In the genomic region with DNA sequence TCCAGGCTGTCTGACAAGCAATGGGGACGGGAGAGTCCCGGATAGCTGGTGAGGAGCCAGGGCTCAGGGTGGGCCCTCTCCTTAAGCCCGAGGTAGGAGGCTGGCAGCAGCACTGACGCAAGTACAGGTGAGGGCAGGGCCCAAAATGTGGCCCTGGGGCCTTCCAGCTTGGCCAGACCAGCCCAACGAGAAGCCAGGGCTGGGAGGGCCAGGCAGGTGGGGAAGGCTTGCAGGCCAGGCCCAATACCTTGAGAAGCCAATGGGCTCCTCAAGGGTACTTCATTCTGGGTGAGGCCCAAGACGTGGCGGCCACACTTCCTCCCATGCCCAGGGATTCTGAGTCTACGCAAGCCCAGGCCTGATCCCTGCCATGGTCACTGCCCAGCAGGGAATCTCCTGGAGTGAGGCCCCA, we compare ENCODE assay signal across 28 cellular contexts. TPM values are rescaled to one million over a fixed set of nuclear protein-coding genes. Genes with fewer than 3 reads are reported as not detected.
DNase-seq lines count a peak whose midpoint lies in the region; ATAC-seq, FAIRE-seq and TF ChIP-seq lines count a peak whose summit lies in the region.
"Had no signal": no experiment of that assay in that cellular context is flagged by ENCODE, and none has a peak within 500 bp of the region (broad histone marks: within the 10 kb centered on the region; RNA-seq: fewer than 3 reads in every experiment).

No MANE protein-coding gene starts in this region.

- intact Hi-C loops in cardiac septum (cut with DNase I) (no loop called here), heart left ventricle (cut with DNase I) (no loop called here)

- ATAC-seq in heart left ventricle (no peak), GM18520 (IDR thresholded peaks at IDR 0.05; ENCODE audit: unreplicated experiment) (no peak), GM21515 (IDR thresholded peaks at IDR 0.05; ENCODE audit: unreplicated experiment) (no peak)
- ATAC-seq: K562 had no signal

- TF ChIP-seq CTCF in heart left ventricle (IDR thresholded peaks at IDR 0.05), result no peak

- no peak overlapping the region for H3K4me3 ChIP-seq in heart left ventricle
- H3K4me3 ChIP-seq: K562, left ventricle myocardium inferior, ovary had no signal

- WGBS in heart left ventricle, 4 donors, result 96 to 98% (median 97%) methylated on average over 7 to 8 of the region's 8 CpGs

- no peaks in the 10 kb centered on the region for H3K27me3 ChIP-seq in heart left ventricle
- H3K27me3 ChIP-seq: ovary had no signal

- DNase-seq in cardiac septum (ENCODE audit: low spot score) (peak; percentile 66), heart left ventricle (no peak), epithelial cell of prostate (ENCODE audit: low read depth, low spot score) (no peak), mesenteric fat pad (ENCODE audit: low spot score) (peak; percentile 73), GM12891 (ENCODE audit: insufficient read length, low spot score) (no peak), midbrain (lab: John Stamatoyannopoulos, UW) (no peak)
- DNase-seq: 8988T; activated CD4-positive, alpha-beta memory T cell treated with anti-CD3 and anti-CD28 coated beads for 36 hours; activated CD4-positive, CD25-positive, alpha-beta regulatory T cell treated with anti-CD3 and anti-CD28 coated beads, Interleukin-2, amount 50 U/mL, for 72 hours; activated CD8-positive, alpha-beta memory T cell treated with anti-CD3 and anti-CD28 coated beads, Interleukin-2, amount 50 U/mL, for 4 hours; anterior cingulate cortex; CD4-positive, alpha-beta T cell; cortex of kidney; hypothalamus; immature natural killer cell; left ventricle myocardium inferior; NCI-H2081 treated with DMSO at 0.1 percent for 48 hours; NCI-H345; ovary; retina; small intestine had no signal

- TF ChIP-seq POLR2A in heart left ventricle (IDR thresholded peaks at IDR 0.05) (no peak), GM12891 (IDR thresholded peaks at IDR 0.05; ENCODE audit: low read depth, low read length) (no peak)

- H3K4me1 ChIP-seq in heart left ventricle, result peaks cover 2 to 48% (median 23%) of the 10 kb centered on the region in 12 donors

- H3K36me3 ChIP-seq in heart left ventricle, result no peaks in the 10 kb centered on the region
- H3K36me3 ChIP-seq: left ventricle myocardium inferior, ovary had no signal

- no peaks in the 10 kb centered on the region for H3K9me3 ChIP-seq in heart left ventricle
- H3K9me3 ChIP-seq: left ventricle myocardium inferior, ovary had no signal

- FAIRE-seq in GM12891 (lab: Jason Lieb, UNC), result no peak
- FAIRE-seq: frontal cortex, GM12892, K562, small intestine, TTC549 had no signal

- no peak overlapping the region for H3K27ac ChIP-seq in heart left ventricle
- peak overlapping the region; percentile 100 for H3K27ac ChIP-seq in epithelial cell of prostate
- H3K27ac ChIP-seq: left ventricle myocardium inferior, ovary had no signal

TF ChIP-seq in GM12891, 5 proteins besides CTCF, POLR2A, EP300 and RAD21:
- TF ChIP-seq TAF1 (IDR thresholded peaks at IDR 0.05; ENCODE audit: low read depth, low read length) (no peak), SPI1 (IDR thresholded peaks at IDR 0.05; ENCODE audit: low read depth, low read length) (no peak), POLR2AphosphoS5 (IDR thresholded peaks at IDR 0.05; ENCODE audit: low read depth, low read length) (no peak), PAX5 (IDR thresholded peaks at IDR 0.05; ENCODE audit: insufficient read depth, low read length, severe bottlenecking) (no peak), POU2F2 (IDR thresholded peaks at IDR 0.05; ENCODE audit: low read depth, low read length) (no peak)

RNA-seq across cellular contexts. Expression of gene AMOTL2, which starts 37.2 kb away (rescaled TPM):
- total RNA-seq in cardiac septum (64.6 TPM), heart left ventricle (100 to 1,000 TPM in 1 of 9 donors, 10 to 100 TPM in 8; 26.0 to 109 (median 50.0) TPM), mesenteric fat pad (272 TPM)
- 10 to 100 TPM; 19.0 to 36.4 TPM for polyA plus RNA-seq in heart left ventricle
- polyA plus RNA-seq in GM12891 (2012; ENCODE audit: low read depth, missing spikeins), result 0.01 TPM
- total RNA-seq: CD4-positive, alpha-beta T cell; T-helper 1 cell treated with Interleukin-12 subunit alpha and Interleukin-12 subunit beta and Interleukin-4 antibody, amounts not matched to agents 30 ng/mL and 1 ng/mL, for 36 hours had no signal
- polyA plus RNA-seq: immature natural killer cell had no signal

Comparison
In these comparisons a context has a peak if more than half of its experiments do, and no peak if none do; other contexts are left out.
1. DNase-seq: peak in cardiac septum (single experiment) and mesenteric fat pad (single experiment); none in heart left ventricle (0 of 5), epithelial cell of prostate (single experiment), GM12891 (single experiment) and midbrain (single experiment).